1 cellular context compared by ENCODE assay signal in genomic region chr7:40536406-40536805, GRCh38.
A peak's percentile ranks its signal among the peaks of the same experiment; 100 is the strongest.
TF ChIP-seq lines count a peak whose summit lies in the region.

No MANE protein-coding gene starts in this region.

TF ChIP-seq in SK-N-SH, 30 proteins besides CTCF, POLR2A, EP300 and RAD21 (continued from another document):
- TF ChIP-seq PBX3 (IDR thresholded peaks at IDR 0.05): peak; percentile 76
- TF ChIP-seq TCF12 (IDR thresholded peaks at IDR 0.05): peak; percentile 40
- no peak for TF ChIP-seq YY1 (IDR thresholded peaks at IDR 0.05; ENCODE audit: low read depth)
- TF ChIP-seq TEAD4 (IDR thresholded peaks at IDR 0.05; ENCODE audit: borderline replicate concordance, insufficient read depth): no peak
- TF ChIP-seq REST (IDR thresholded peaks at IDR 0.05; ENCODE audit: low read depth, low read length): no peak
- no peak for TF ChIP-seq CHD2 (IDR thresholded peaks at IDR 0.05; ENCODE audit: low read length, partially characterized antibody)
- TF ChIP-seq RCOR1 (IDR thresholded peaks at IDR 0.05; ENCODE audit: low read length): no peak
- TF ChIP-seq FOSL2 (IDR thresholded peaks at IDR 0.05; ENCODE audit: borderline replicate concordance, low read depth): no peak
- no peak for TF ChIP-seq MAX (IDR thresholded peaks at IDR 0.05; ENCODE audit: low read depth)
- no peak for TF ChIP-seq TAF1 (IDR thresholded peaks at IDR 0.05; ENCODE audit: borderline replicate concordance, low read depth, low read length)
- TF ChIP-seq RXRA (IDR thresholded peaks at IDR 0.05; ENCODE audit: borderline replicate concordance, low read depth): peak; percentile 20; the same call in 1 of the 2 replicates
- TF ChIP-seq GATA2 (CRISPR knock-in tag; IDR thresholded peaks at IDR 0.05): no peak
- no peak for TF ChIP-seq MEF2A (IDR thresholded peaks at IDR 0.05; ENCODE audit: borderline replicate concordance, low read depth)
- peak; percentile 42; the same call in 1 of the 2 replicates for TF ChIP-seq NFIC (IDR thresholded peaks at IDR 0.05; ENCODE audit: borderline replicate concordance)
